ENCODE assay signal across 12 cellular contexts in the genomic region with DNA sequence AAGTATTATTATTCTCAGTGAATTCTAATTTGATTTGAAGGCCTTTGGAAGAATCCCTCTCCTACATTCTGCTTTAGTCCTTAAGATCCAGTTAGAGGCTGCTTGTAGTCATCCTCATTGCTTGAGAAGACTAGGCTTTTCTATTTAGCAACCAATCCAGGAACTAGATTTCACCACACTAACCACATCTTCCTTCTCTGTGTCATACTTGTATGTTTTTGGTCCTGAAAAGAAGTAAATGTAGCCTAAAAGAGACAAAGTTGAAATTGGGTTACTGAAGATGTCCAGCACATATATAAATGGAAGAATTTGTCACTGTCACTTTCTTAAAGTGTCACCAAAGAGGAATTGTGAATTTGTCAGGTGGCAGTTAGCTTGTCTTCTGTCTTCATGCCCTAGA. TPM values are rescaled to one million over a fixed set of nuclear protein-coding genes. Genes with fewer than 3 reads are reported as not detected.
A peak's percentile ranks its signal among the peaks of the same experiment; 100 is the strongest.
DNase-seq lines count a peak whose midpoint lies in the region; ATAC-seq and FAIRE-seq lines count a peak whose summit lies in the region.
"Had no signal": no experiment of that assay in that cellular context is flagged by ENCODE, and none has a peak within 500 bp of the region (broad histone marks: within the 10 kb centered on the region; RNA-seq: fewer than 3 reads in every experiment).

No MANE protein-coding gene starts in this region.

- peak; percentile 62 to 67 for ATAC-seq in activated T-cell treated with anti-CD3 and anti-CD28 coated beads, Interleukin-2, amount 50 U/mL, for 72 hours (replicated peaks in 1 of 2)
- peak; percentile 58 for ATAC-seq in HG03066 (IDR thresholded peaks at IDR 0.05; ENCODE audit: low read depth, unreplicated experiment)
- peak; percentile 58 for ATAC-seq in stimulated activated memory B cell treated with anti-CD40 and anti-IgM and Interleukin-4, amounts not matched to agents 10 μg/mL and 1 μg/mL and 100 μg/mL, for 72 hours
- ATAC-seq: A549, gastroesophageal sphincter had no signal

- H3K36me3 ChIP-seq in small intestine (ENCODE audit: control insufficient read depth in 2 of 2, insufficient read depth in 2 of 2, low read length in 2 of 2): no peaks in the 10 kb centered on the region
- H3K36me3 ChIP-seq: gastroesophageal sphincter, pancreas had no signal

- H3K27me3 Mint-ChIP-seq in activated T-cell treated with anti-CD3 and anti-CD28 coated beads, Interleukin-2, amount 50 U/mL, for 72 hours (ENCODE audit: low read depth): no peaks in the 10 kb centered on the region
- H3K27me3 Mint-ChIP-seq in T-helper 1 cell treated with Interleukin-12 subunit alpha and Interleukin-12 subunit beta and Interleukin-4 antibody, amounts not matched to agents 30 μg/mL and 1 μg/mL, for 36 hours (ENCODE audit: low read depth): no peaks in the 10 kb centered on the region
- no peaks in the 10 kb centered on the region for H3K27me3 Mint-ChIP-seq in stimulated activated memory B cell treated with anti-CD40 and anti-IgM and Interleukin-4, amounts not matched to agents 10 μg/mL and 1 μg/mL and 100 μg/mL, for 72 hours

- H3K4me1 ChIP-seq in small intestine (ENCODE audit: control insufficient read depth in 2 of 2, insufficient read depth in 1 of 2, low read depth in 1 of 2, low read length in 1 of 2): no peaks in the 10 kb centered on the region
- H3K4me1 ChIP-seq: gastroesophageal sphincter, pancreas had no signal

- FAIRE-seq in small intestine (lab: Jason Lieb, UNC): no peak
- FAIRE-seq: A549, pancreas had no signal

- H3K27ac Mint-ChIP-seq in activated T-cell treated with anti-CD3 and anti-CD28 coated beads, Interleukin-2, amount 50 U/mL, for 72 hours: peak overlapping the region; percentile 54
- H3K27ac Mint-ChIP-seq in T-helper 1 cell treated with Interleukin-12 subunit alpha and Interleukin-12 subunit beta and Interleukin-4 antibody, amounts not matched to agents 30 μg/mL and 1 μg/mL, for 36 hours: peak overlapping the region; percentile 55
- H3K27ac Mint-ChIP-seq in stimulated activated memory B cell treated with anti-CD40 and anti-IgM and Interleukin-4, amounts not matched to agents 10 μg/mL and 1 μg/mL and 100 μg/mL, for 72 hours: no peak overlapping the region

- H3K27me3 ChIP-seq in small intestine (ENCODE audit: control insufficient read depth in 2 of 2, insufficient read depth in 2 of 2, low read length in 2 of 2): no peaks in the 10 kb centered on the region
- H3K27me3 ChIP-seq: gastroesophageal sphincter, pancreas had no signal

- peaks cover 36% of the 10 kb centered on the region for H3K4me1 Mint-ChIP-seq in activated T-cell treated with anti-CD3 and anti-CD28 coated beads, Interleukin-2, amount 50 U/mL, for 72 hours (ENCODE audit: low read depth)
- peaks cover 35% of the 10 kb centered on the region for H3K4me1 Mint-ChIP-seq in T-helper 1 cell treated with Interleukin-12 subunit alpha and Interleukin-12 subunit beta and Interleukin-4 antibody, amounts not matched to agents 30 μg/mL and 1 μg/mL, for 36 hours (ENCODE audit: low read depth)
- peaks cover 32% of the 10 kb centered on the region for H3K4me1 Mint-ChIP-seq in stimulated activated memory B cell treated with anti-CD40 and anti-IgM and Interleukin-4, amounts not matched to agents 10 μg/mL and 1 μg/mL and 100 μg/mL, for 72 hours

- DNase-seq in activated T-cell treated with anti-CD3 and anti-CD28 coated beads, Interleukin-2, amount 50 U/mL, for 72 hours: no peak
- no peak for DNase-seq in activated T-cell treated with anti-CD3 and anti-CD28 coated beads, Interleukin-2, amount 50 U/mL, for 1 hour
- DNase-seq in small intestine (no peak), NCI-H2171 (lab: John Stamatoyannopoulos, UW) (no peak), medulla oblongata (ENCODE audit: extremely low spot score) (no peak)
- DNase-seq: activated gamma-delta T cell treated with Interleukin-2 at 50 U/mL for 16 hours, pancreas had no signal

- H3K27ac ChIP-seq in small intestine (ENCODE audit: low read depth in 1 of 2, low read length in 1 of 2): no peak overlapping the region
- H3K27ac ChIP-seq: A549, gastroesophageal sphincter, pancreas had no signal

- H3K9me3 Mint-ChIP-seq in activated T-cell treated with anti-CD3 and anti-CD28 coated beads, Interleukin-2, amount 50 U/mL, for 72 hours: peaks cover 0 to under 1% of the 10 kb centered on the region in 2 donors
- H3K9me3 Mint-ChIP-seq in T-helper 1 cell treated with Interleukin-12 subunit alpha and Interleukin-12 subunit beta and Interleukin-4 antibody, amounts not matched to agents 30 μg/mL and 1 μg/mL, for 36 hours: peaks cover 14% of the 10 kb centered on the region
- H3K9me3 Mint-ChIP-seq in stimulated activated memory B cell treated with anti-CD40 and anti-IgM and Interleukin-4, amounts not matched to agents 10 μg/mL and 1 μg/mL and 100 μg/mL, for 72 hours: no peaks in the 10 kb centered on the region

- no peak overlapping the region for H3K4me3 ChIP-seq in small intestine (ENCODE audit: low read depth in 1 of 2, low read length in 2 of 2)
- H3K4me3 ChIP-seq: A549, gastroesophageal sphincter, pancreas had no signal

- peak overlapping the region in 1 of 2 donors; percentile 25 for H3K4me3 Mint-ChIP-seq in activated T-cell treated with anti-CD3 and anti-CD28 coated beads, Interleukin-2, amount 50 U/mL, for 72 hours
- peak overlapping the region; percentile 30 for H3K4me3 Mint-ChIP-seq in T-helper 1 cell treated with Interleukin-12 subunit alpha and Interleukin-12 subunit beta and Interleukin-4 antibody, amounts not matched to agents 30 μg/mL and 1 μg/mL, for 36 hours
- no peak overlapping the region for H3K4me3 Mint-ChIP-seq in stimulated activated memory B cell treated with anti-CD40 and anti-IgM and Interleukin-4, amounts not matched to agents 10 μg/mL and 1 μg/mL and 100 μg/mL, for 72 hours

- no peaks in the 10 kb centered on the region for H3K36me3 Mint-ChIP-seq in activated T-cell treated with anti-CD3 and anti-CD28 coated beads, Interleukin-2, amount 50 U/mL, for 72 hours (ENCODE audit: insufficient read depth in 2 of 2)
- peaks cover 5% of the 10 kb centered on the region for H3K36me3 Mint-ChIP-seq in T-helper 1 cell treated with Interleukin-12 subunit alpha and Interleukin-12 subunit beta and Interleukin-4 antibody, amounts not matched to agents 30 μg/mL and 1 μg/mL, for 36 hours (ENCODE audit: low read depth)
- no peaks in the 10 kb centered on the region for H3K36me3 Mint-ChIP-seq in stimulated activated memory B cell treated with anti-CD40 and anti-IgM and Interleukin-4, amounts not matched to agents 10 μg/mL and 1 μg/mL and 100 μg/mL, for 72 hours

- H3K9me3 ChIP-seq in small intestine (ENCODE audit: control insufficient read depth, low read depth): no peaks in the 10 kb centered on the region
- H3K9me3 ChIP-seq: A549, gastroesophageal sphincter, pancreas had no signal

RNA-seq across cellular contexts. Expression of gene MMP7, which starts 46.6 kb away (rescaled TPM):
- total RNA-seq in activated T-cell treated with anti-CD3 and anti-CD28 coated beads, Interleukin-2, amount 50 U/mL, for 72 hours: not detected
- polyA plus RNA-seq in small intestine: under 1 TPM in 1 of 3 donors, not detected in 2; 0.36 TPM

RNA-seq across cellular contexts. Expression of gene MMP20, which starts 48.0 kb away (rescaled TPM):
- total RNA-seq in activated T-cell treated with anti-CD3 and anti-CD28 coated beads, Interleukin-2, amount 50 U/mL, for 72 hours: not detected
- polyA plus RNA-seq in small intestine: not detected
- total RNA-seq: gastroesophageal sphincter, pancreas had no signal
- polyA plus RNA-seq: A549, pancreas had no signal
